Comparison of ENCODE assay signal across 8 cellular contexts in genomic region chr11:1544536-1544935, GRCh38. TPM values are rescaled to one million over a fixed set of nuclear protein-coding genes. Genes with fewer than 3 reads are reported as not detected.
"Had no signal": no experiment of that assay in that cellular context is flagged by ENCODE, and none has a peak within 500 bp of the region (broad histone marks: within the 10 kb centered on the region; RNA-seq: fewer than 3 reads in every experiment).

No MANE protein-coding gene starts in this region.

- H3K4me3 ChIP-seq: GM23248 had no signal

- H3K4me3 Mint-ChIP-seq: H9 had no signal

- FAIRE-seq: H54, HTR-8/SVneo had no signal

- DNase-seq: GM23248, GOT3, H9, HCEC 1CT, IMR-90 had no signal

- H3K27ac ChIP-seq: GM23248 had no signal

- H3K27ac Mint-ChIP-seq: H9 had no signal

- H3K9ac ChIP-seq: GM23248 had no signal

- H3K9me3 Mint-ChIP-seq: H9 had no signal

- H2AFZ ChIP-seq: GM23248 had no signal

RNA-seq across cellular contexts. Expression of gene DUSP8, which starts 27.5 kb away (rescaled TPM):
- polyA plus RNA-seq: GM23248 had no signal

RNA-seq across cellular contexts. Expression of gene KRTAP5-1, which starts 40.5 kb away (rescaled TPM):
- total RNA-seq: GM23248, H9, HT-29, IMR-90 had no signal
- polyA plus RNA-seq: GM23248, IMR-90 had no signal

RNA-seq across cellular contexts. Expression of gene KRTAP5-2, which starts 53.6 kb away (rescaled TPM):
- total RNA-seq: GM23248, H9, HT-29, IMR-90 had no signal
- polyA plus RNA-seq: GM23248, IMR-90 had no signal
